ENCODE assay signal across 1 cellular context in the genomic region with DNA sequence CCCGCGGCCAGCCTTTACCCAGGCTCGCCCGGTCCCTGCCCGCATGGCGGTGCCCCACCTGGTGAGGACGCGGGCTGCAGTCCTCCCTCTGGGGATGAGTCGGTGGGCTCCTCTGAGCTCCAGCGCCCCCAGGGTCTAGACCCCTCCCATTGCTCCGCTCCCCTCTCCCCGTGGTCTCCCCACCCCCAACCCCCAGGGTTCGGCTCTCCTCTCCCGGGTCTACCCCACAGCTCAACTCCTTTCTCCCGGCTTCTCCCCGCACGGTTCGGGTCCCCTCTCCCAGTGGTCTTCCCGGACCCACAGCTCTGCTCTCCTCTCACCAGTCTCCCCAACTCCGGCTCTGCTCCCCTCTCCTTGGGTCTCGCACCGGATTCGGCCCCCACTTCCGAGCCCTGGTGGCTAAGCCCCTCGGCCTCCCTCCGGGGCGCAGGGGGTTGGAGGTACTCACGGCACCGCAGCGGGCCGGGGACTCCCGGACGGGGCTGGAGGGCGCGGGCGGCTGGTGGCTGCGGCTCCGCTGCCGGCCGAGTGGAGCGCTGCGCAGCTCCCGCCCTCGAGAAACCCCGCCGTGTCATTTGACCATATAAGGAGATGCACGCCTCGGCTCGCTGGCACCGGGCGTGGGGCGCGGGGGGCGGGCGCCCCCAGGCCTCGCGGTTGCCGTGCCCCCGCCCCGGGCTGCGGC.
A peak's percentile ranks its signal among the peaks of the same experiment; 100 is the strongest.
TF ChIP-seq lines count a peak whose summit lies in the region.

A gene with protein sequence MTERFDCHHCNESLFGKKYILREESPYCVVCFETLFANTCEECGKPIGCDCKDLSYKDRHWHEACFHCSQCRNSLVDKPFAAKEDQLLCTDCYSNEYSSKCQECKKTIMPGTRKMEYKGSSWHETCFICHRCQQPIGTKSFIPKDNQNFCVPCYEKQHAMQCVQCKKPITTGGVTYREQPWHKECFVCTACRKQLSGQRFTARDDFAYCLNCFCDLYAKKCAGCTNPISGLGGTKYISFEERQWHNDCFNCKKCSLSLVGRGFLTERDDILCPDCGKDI (minus strand): TSS at position 530 of the 685 bp plus-strand sequence. CDS start 12,535 bp downstream, outside the sequence.

TF ChIP-seq in HepG2, 621 proteins besides CTCF, POLR2A, EP300 and RAD21 (continued from another document and continues in another):
- TF ChIP-seq, protein P1, sequence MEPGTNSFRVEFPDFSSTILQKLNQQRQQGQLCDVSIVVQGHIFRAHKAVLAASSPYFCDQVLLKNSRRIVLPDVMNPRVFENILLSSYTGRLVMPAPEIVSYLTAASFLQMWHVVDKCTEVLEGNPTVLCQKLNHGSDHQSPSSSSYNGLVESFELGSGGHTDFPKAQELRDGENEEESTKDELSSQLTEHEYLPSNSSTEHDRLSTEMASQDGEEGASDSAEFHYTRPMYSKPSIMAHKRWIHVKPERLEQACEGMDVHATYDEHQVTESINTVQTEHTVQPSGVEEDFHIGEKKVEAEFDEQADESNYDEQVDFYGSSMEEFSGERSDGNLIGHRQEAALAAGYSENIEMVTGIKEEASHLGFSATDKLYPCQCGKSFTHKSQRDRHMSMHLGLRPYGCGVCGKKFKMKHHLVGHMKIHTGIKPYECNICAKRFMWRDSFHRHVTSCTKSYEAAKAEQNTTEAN (CRISPR knock-in tag; conservative IDR thresholded peaks at IDR 0.05): no peak
- TF ChIP-seq ZNF557 (CRISPR knock-in tag; IDR thresholded peaks at IDR 0.05): no peak
- peak; percentile 35; the same call in 1 of the 2 replicates for TF ChIP-seq KDM5B (CRISPR knock-in tag; IDR thresholded peaks at IDR 0.05; ENCODE audit: borderline replicate concordance)
- TF ChIP-seq ZNF274 (CRISPR knock-in tag; IDR thresholded peaks at IDR 0.05): peak; percentile 37; the same call in 1 of the 2 replicates
- TF ChIP-seq GATAD2A (CRISPR knock-in tag; IDR thresholded peaks at IDR 0.05): no peak
- 0 out of 2 replicates have a peak, but pooled peaks have one; percentile 62 for TF ChIP-seq ESRRA (CRISPR knock-in tag; IDR thresholded peaks at IDR 0.05; ENCODE audit: low read depth)
- TF ChIP-seq, protein P2, sequence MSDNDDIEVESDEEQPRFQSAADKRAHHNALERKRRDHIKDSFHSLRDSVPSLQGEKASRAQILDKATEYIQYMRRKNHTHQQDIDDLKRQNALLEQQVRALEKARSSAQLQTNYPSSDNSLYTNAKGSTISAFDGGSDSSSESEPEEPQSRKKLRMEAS (IDR thresholded peaks at IDR 0.05): peak; percentile 94
- no peak for TF ChIP-seq MTA3 (CRISPR knock-in tag; IDR thresholded peaks at IDR 0.05)
- no peak for TF ChIP-seq ZNF761 (CRISPR knock-in tag; conservative IDR thresholded peaks at IDR 0.05)
- no peak for TF ChIP-seq TOE1 (CRISPR knock-in tag; IDR thresholded peaks at IDR 0.05)
- TF ChIP-seq, protein P3, sequence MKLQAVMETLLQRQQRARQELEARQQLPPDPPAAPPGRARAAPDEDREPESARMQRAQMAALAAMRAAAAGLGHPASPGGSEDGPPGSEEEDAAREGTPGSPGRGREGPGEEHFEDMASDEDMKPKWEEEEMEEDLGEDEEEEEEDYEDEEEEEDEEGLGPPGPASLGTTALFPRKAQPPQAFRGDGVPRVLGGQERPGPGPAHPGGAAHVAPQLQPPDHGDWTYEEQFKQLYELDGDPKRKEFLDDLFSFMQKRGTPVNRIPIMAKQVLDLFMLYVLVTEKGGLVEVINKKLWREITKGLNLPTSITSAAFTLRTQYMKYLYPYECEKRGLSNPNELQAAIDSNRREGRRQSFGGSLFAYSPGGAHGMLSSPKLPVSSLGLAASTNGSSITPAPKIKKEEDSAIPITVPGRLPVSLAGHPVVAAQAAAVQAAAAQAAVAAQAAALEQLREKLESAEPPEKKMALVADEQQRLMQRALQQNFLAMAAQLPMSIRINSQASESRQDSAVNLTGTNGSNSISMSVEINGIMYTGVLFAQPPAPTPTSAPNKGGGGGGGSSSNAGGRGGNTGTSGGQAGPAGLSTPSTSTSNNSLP (IDR thresholded peaks at IDR 0.05; ENCODE audit: low read depth, low read length): no peak
- TF ChIP-seq ZFP41 (CRISPR knock-in tag; IDR thresholded peaks at IDR 0.05; ENCODE audit: borderline replicate concordance): no peak
- TF ChIP-seq FOXK1 (CRISPR knock-in tag; IDR thresholded peaks at IDR 0.05; ENCODE audit: borderline replicate concordance, low read depth): no peak
- no peak for TF ChIP-seq EED (CRISPR knock-in tag; IDR thresholded peaks at IDR 0.05)
- no peak for TF ChIP-seq KLF15 (CRISPR knock-in tag; IDR thresholded peaks at IDR 0.05; ENCODE audit: borderline replicate concordance)
- TF ChIP-seq SP1 (IDR thresholded peaks at IDR 0.05): no peak
- no peak for TF ChIP-seq SP1 (CRISPR knock-in tag; IDR thresholded peaks at IDR 0.05)
- no peak for TF ChIP-seq BRD4 (CRISPR knock-in tag; IDR thresholded peaks at IDR 0.05)
- no peak for TF ChIP-seq XBP1 (CRISPR knock-in tag; IDR thresholded peaks at IDR 0.05)
- TF ChIP-seq ZNF20 (CRISPR knock-in tag; IDR thresholded peaks at IDR 0.05): no peak
- TF ChIP-seq ZNF7 (CRISPR knock-in tag; IDR thresholded peaks at IDR 0.05): no peak
- peak; percentile 62; the same call in 1 of the 2 replicates for TF ChIP-seq ZNF788 (CRISPR knock-in tag; IDR thresholded peaks at IDR 0.05; ENCODE audit: borderline replicate concordance)
- TF ChIP-seq, protein P4, sequence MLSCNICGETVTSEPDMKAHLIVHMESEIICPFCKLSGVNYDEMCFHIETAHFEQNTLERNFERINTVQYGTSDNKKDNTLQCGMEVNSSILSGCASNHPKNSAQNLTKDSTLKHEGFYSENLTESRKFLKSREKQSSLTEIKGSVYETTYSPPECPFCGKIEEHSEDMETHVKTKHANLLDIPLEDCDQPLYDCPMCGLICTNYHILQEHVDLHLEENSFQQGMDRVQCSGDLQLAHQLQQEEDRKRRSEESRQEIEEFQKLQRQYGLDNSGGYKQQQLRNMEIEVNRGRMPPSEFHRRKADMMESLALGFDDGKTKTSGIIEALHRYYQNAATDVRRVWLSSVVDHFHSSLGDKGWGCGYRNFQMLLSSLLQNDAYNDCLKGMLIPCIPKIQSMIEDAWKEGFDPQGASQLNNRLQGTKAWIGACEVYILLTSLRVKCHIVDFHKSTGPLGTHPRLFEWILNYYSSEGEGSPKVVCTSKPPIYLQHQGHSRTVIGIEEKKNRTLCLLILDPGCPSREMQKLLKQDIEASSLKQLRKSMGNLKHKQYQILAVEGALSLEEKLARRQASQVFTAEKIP (CRISPR knock-in tag; IDR thresholded peaks at IDR 0.05; ENCODE audit: borderline replicate concordance): no peak
- TF ChIP-seq, protein P5, sequence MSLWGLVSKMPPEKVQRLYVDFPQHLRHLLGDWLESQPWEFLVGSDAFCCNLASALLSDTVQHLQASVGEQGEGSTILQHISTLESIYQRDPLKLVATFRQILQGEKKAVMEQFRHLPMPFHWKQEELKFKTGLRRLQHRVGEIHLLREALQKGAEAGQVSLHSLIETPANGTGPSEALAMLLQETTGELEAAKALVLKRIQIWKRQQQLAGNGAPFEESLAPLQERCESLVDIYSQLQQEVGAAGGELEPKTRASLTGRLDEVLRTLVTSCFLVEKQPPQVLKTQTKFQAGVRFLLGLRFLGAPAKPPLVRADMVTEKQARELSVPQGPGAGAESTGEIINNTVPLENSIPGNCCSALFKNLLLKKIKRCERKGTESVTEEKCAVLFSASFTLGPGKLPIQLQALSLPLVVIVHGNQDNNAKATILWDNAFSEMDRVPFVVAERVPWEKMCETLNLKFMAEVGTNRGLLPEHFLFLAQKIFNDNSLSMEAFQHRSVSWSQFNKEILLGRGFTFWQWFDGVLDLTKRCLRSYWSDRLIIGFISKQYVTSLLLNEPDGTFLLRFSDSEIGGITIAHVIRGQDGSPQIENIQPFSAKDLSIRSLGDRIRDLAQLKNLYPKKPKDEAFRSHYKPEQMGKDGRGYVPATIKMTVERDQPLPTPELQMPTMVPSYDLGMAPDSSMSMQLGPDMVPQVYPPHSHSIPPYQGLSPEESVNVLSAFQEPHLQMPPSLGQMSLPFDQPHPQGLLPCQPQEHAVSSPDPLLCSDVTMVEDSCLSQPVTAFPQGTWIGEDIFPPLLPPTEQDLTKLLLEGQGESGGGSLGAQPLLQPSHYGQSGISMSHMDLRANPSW (CRISPR knock-in tag; IDR thresholded peaks at IDR 0.05; ENCODE audit: borderline replicate concordance): no peak
- no peak for TF ChIP-seq MED1 (CRISPR knock-in tag; IDR thresholded peaks at IDR 0.05)
- TF ChIP-seq, protein P6, sequence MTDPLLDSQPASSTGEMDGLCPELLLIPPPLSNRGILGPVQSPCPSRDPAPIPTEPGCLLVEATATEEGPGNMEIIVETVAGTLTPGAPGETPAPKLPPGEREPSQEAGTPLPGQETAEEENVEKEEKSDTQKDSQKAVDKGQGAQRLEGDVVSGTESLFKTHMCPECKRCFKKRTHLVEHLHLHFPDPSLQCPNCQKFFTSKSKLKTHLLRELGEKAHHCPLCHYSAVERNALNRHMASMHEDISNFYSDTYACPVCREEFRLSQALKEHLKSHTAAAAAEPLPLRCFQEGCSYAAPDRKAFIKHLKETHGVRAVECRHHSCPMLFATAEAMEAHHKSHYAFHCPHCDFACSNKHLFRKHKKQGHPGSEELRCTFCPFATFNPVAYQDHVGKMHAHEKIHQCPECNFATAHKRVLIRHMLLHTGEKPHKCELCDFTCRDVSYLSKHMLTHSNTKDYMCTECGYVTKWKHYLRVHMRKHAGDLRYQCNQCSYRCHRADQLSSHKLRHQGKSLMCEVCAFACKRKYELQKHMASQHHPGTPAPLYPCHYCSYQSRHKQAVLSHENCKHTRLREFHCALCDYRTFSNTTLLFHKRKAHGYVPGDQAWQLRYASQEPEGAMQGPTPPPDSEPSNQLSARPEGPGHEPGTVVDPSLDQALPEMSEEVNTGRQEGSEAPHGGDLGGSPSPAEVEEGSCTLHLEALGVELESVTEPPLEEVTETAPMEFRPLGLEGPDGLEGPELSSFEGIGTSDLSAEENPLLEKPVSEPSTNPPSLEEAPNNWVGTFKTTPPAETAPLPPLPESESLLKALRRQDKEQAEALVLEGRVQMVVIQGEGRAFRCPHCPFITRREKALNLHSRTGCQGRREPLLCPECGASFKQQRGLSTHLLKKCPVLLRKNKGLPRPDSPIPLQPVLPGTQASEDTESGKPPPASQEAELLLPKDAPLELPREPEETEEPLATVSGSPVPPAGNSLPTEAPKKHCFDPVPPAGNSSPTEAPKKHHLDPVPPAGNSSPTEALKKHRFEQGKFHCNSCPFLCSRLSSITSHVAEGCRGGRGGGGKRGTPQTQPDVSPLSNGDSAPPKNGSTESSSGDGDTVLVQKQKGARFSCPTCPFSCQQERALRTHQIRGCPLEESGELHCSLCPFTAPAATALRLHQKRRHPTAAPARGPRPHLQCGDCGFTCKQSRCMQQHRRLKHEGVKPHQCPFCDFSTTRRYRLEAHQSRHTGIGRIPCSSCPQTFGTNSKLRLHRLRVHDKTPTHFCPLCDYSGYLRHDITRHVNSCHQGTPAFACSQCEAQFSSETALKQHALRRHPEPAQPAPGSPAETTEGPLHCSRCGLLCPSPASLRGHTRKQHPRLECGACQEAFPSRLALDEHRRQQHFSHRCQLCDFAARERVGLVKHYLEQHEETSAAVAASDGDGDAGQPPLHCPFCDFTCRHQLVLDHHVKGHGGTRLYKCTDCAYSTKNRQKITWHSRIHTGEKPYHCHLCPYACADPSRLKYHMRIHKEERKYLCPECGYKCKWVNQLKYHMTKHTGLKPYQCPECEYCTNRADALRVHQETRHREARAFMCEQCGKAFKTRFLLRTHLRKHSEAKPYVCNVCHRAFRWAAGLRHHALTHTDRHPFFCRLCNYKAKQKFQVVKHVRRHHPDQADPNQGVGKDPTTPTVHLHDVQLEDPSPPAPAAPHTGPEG (CRISPR knock-in tag; IDR thresholded peaks at IDR 0.05): no peak
- no peak for TF ChIP-seq RFX1 (IDR thresholded peaks at IDR 0.05)
- no peak for TF ChIP-seq ZBTB8A (CRISPR knock-in tag; IDR thresholded peaks at IDR 0.05; ENCODE audit: borderline replicate concordance, low read depth)
- TF ChIP-seq, protein P7, sequence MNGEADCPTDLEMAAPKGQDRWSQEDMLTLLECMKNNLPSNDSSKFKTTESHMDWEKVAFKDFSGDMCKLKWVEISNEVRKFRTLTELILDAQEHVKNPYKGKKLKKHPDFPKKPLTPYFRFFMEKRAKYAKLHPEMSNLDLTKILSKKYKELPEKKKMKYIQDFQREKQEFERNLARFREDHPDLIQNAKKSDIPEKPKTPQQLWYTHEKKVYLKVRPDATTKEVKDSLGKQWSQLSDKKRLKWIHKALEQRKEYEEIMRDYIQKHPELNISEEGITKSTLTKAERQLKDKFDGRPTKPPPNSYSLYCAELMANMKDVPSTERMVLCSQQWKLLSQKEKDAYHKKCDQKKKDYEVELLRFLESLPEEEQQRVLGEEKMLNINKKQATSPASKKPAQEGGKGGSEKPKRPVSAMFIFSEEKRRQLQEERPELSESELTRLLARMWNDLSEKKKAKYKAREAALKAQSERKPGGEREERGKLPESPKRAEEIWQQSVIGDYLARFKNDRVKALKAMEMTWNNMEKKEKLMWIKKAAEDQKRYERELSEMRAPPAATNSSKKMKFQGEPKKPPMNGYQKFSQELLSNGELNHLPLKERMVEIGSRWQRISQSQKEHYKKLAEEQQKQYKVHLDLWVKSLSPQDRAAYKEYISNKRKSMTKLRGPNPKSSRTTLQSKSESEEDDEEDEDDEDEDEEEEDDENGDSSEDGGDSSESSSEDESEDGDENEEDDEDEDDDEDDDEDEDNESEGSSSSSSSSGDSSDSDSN (CRISPR knock-in tag; IDR thresholded peaks at IDR 0.05): peak; percentile 83
- no peak for TF ChIP-seq ZNF367 (CRISPR knock-in tag; IDR thresholded peaks at IDR 0.05; ENCODE audit: borderline replicate concordance)
- TF ChIP-seq SP5 (CRISPR knock-in tag; IDR thresholded peaks at IDR 0.05; ENCODE audit: borderline replicate concordance, low read depth): no peak
- TF ChIP-seq ZNF17 (CRISPR knock-in tag; IDR thresholded peaks at IDR 0.05): no peak
- no peak; the same call in 1 of the 2 replicates for TF ChIP-seq ZNF543 (CRISPR knock-in tag; IDR thresholded peaks at IDR 0.05)
- TF ChIP-seq KLF13 (CRISPR knock-in tag; IDR thresholded peaks at IDR 0.05): no peak
- no peak for TF ChIP-seq KAT8 (CRISPR knock-in tag; IDR thresholded peaks at IDR 0.05)
- TF ChIP-seq ZNF589 (CRISPR knock-in tag; conservative IDR thresholded peaks at IDR 0.05): no peak
- no peak for TF ChIP-seq ZNF678 (CRISPR knock-in tag; IDR thresholded peaks at IDR 0.05)
- peak; percentile 66; the same call in 1 of the 2 replicates for TF ChIP-seq ZNF564 (CRISPR knock-in tag; IDR thresholded peaks at IDR 0.05)
- TF ChIP-seq, protein P8, sequence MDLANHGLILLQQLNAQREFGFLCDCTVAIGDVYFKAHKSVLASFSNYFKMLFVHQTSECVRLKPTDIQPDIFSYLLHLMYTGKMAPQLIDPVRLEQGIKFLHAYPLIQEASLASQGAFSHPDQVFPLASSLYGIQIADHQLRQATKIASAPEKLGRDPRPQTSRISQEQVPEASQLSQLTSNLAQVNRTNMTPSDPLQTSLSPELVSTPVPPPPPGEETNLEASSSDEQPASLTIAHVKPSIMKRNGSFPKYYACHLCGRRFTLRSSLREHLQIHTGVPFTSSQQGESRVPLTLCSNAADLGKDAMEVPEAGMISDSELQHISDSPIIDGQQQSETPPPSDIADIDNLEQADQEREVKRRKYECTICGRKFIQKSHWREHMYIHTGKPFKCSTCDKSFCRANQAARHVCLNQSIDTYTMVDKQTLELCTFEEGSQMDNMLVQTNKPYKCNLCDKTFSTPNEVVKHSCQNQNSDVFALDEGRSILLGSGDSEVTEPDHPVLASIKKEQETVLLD (CRISPR knock-in tag; IDR thresholded peaks at IDR 0.05; ENCODE audit: low read depth): no peak
- TF ChIP-seq, protein P9, sequence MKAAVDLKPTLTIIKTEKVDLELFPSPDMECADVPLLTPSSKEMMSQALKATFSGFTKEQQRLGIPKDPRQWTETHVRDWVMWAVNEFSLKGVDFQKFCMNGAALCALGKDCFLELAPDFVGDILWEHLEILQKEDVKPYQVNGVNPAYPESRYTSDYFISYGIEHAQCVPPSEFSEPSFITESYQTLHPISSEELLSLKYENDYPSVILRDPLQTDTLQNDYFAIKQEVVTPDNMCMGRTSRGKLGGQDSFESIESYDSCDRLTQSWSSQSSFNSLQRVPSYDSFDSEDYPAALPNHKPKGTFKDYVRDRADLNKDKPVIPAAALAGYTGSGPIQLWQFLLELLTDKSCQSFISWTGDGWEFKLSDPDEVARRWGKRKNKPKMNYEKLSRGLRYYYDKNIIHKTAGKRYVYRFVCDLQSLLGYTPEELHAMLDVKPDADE (CRISPR knock-in tag; IDR thresholded peaks at IDR 0.05): no peak
